25 cellular contexts compared by ENCODE assay signal in the genomic region with DNA sequence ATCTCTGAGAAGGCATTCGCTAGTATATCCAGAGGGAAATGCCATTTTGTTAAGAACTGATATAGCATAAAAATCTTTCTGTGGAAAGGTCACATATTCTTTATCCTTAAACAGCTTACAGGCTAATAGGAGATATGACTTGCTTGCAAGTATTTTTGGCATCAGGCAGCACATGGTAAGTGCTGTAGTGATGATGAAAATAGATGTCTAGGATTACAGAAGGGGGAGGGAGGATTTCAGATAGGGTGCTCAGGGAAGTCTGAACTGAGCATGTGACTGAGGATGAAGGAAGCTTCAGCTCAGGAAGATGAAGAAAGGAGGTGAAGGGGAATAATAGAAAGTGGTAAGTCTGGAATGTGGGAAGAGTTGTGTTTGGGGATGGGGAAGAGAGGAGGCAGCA.
DNase-seq lines count a peak whose midpoint lies in the region; ATAC-seq and TF ChIP-seq lines count a peak whose summit lies in the region.
"Had no signal": no experiment of that assay in that cellular context is flagged by ENCODE, and none has a peak within 500 bp of the region (broad histone marks: within the 10 kb centered on the region; RNA-seq: fewer than 3 reads in every experiment).

No MANE protein-coding gene starts in this region.

- dilution Hi-C loops in IMR-90 (cut with HindIII; ENCODE audit: low sequenced_read_pairs, unreplicated experiment), result no loop called here

- in situ Hi-C loops in IMR-90 (cut with MboI; ENCODE audit: low sequenced_read_pairs), result no loop called here

- no peak overlapping the region for H2AK9ac ChIP-seq in IMR-90 (replicated peaks; ENCODE audit: low read depth, low read length, poor library complexity)

- H3K27me3 ChIP-seq in IMR-90 (ENCODE audit: control insufficient read depth, insufficient read depth, low read length) (no peaks in the 10 kb centered on the region), fibroblast of lung (ENCODE audit: control insufficient read depth, insufficient read depth, low read length) (no peaks in the 10 kb centered on the region), right cardiac atrium (ENCODE audit: control insufficient read depth, insufficient read depth) (no peaks in the 10 kb centered on the region), right lobe of liver (no peaks in the 10 kb centered on the region)
- H3K27me3 ChIP-seq: ascending aorta had no signal

- DNase-seq in AG09309 (ENCODE audit: low read depth), result peak; percentile 14
- peak; percentile 63 for DNase-seq in IMR-90
- peak; percentile 50 to 65 for DNase-seq in fibroblast of lung (ENCODE audit: low read depth in 2 of 2)
- DNase-seq in right cardiac atrium, result no peak
- no peak for DNase-seq in right lobe of liver
- DNase-seq in NK-92 treated with Interleukin-12 subunit alpha and Interleukin-12 subunit beta, amount 100 ng/mL, for 24 hours (lab: John Stamatoyannopoulos, UW), result no peak
- DNase-seq in nephron progenitor cell, result no peak
- DNase-seq: activated naive CD4-positive, alpha-beta T cell treated with anti-CD3 and anti-CD28 coated beads for 36 hours; activated T-cell treated with anti-CD3 and anti-CD28 coated beads, Interleukin-2, amount 50 U/mL, for 48 hours; CD4-positive, alpha-beta memory T cell; DMS53; foreskin melanocyte; GM23248; kidney glomerular epithelial cell; mesendoderm; natural killer cell; NCI-H1694 treated with DMSO at 0.1 percent for 48 hours; stimulated activated CD4-positive, alpha-beta T cell treated with anti-CD3 and anti-CD28 coated beads, Interleukin-4, amount 100 ng/mL, for 1 hour; trophoblast cell had no signal

- WGBS in IMR-90 (ENCODE audit: extremely low coverage in 2 of 2, insufficient read length in 1 of 2), 2 experiments, result no CpG with 5 or more reads among the region's 1 CpG
- WGBS in right cardiac atrium, result 71% methylated on average over 1 of the region's 1 CpG
- 100% methylated on average over 1 of the region's 1 CpG for WGBS in right lobe of liver (ENCODE audit: insufficient coverage, low coverage, low lambda C conversion rate, missing lambda C conversion rate)

- H2AFZ ChIP-seq in IMR-90 (replicated peaks; ENCODE audit: low read length, poor library complexity), result no peak overlapping the region
- H2AFZ ChIP-seq in fibroblast of lung (ENCODE audit: low read length), result no peak overlapping the region
- H2AFZ ChIP-seq: GM23248, parathyroid adenoma had no signal

- H3K79me1 ChIP-seq in IMR-90 (ENCODE audit: low read depth in 1 of 2, low read length in 2 of 2), result no peaks in the 10 kb centered on the region

- H3K4me1 ChIP-seq in IMR-90 (ENCODE audit: control insufficient read depth, insufficient read depth, low read length) (no peaks in the 10 kb centered on the region; the same call in 1 of the 2 replicates), fibroblast of lung (ENCODE audit: control insufficient read depth, extremely low read depth, insufficient read depth, low read length) (peaks cover 3% of the 10 kb centered on the region), right cardiac atrium (ENCODE audit: control insufficient read depth, insufficient read depth, low read length) (no peaks in the 10 kb centered on the region), right lobe of liver (peaks cover 0 to 3% (median 0%) of the 10 kb centered on the region in 4 donors)
- H3K4me1 ChIP-seq: ascending aorta had no signal

- no peak for TF ChIP-seq CTCF in AG09309 (IDR thresholded peaks at IDR 0.05; ENCODE audit: control insufficient read depth, insufficient read depth, low read depth, low read length, missing control alignments)
- TF ChIP-seq CTCF in IMR-90 (conservative IDR thresholded peaks at IDR 0.05; ENCODE audit: low read depth, low read length), result no peak
- TF ChIP-seq CTCF in fibroblast of lung (conservative IDR thresholded peaks at IDR 0.05 in 1 of 2, IDR thresholded peaks at IDR 0.05 in 1 of 2; ENCODE audit: low read depth in 1 of 2, low read length in 2 of 2), result no peak
- TF ChIP-seq CTCF in right lobe of liver (IDR thresholded peaks at IDR 0.05), result no peak
- no peak for TF ChIP-seq CTCF in nephron progenitor cell (IDR thresholded peaks at IDR 0.05)

- H2BK120ac ChIP-seq in IMR-90 (ENCODE audit: low read depth, low read length), result no peak overlapping the region

- POLR2A ChIA-PET in IMR-90 (lab: Charles Lee; ENCODE audit: unreplicated experiment), result no interaction called here

- H3K4me2 ChIP-seq in IMR-90 (ENCODE audit: low read depth, low read length) (no peak overlapping the region), fibroblast of lung (ENCODE audit: extremely low read depth, insufficient read depth, low read length) (no peak overlapping the region)
- H3K4me2 ChIP-seq: smooth muscle cell had no signal

- H2AK5ac ChIP-seq in IMR-90 (ENCODE audit: low read depth, low read length), result no peak overlapping the region

- no peak overlapping the region for H4K5ac ChIP-seq in IMR-90 (ENCODE audit: low read depth, low read length)

- intact Hi-C loops in IMR-90 (cut with micrococcal nuclease) (no loop called here), right cardiac atrium (cut with DNase I) (no loop called here), right lobe of liver (cut with DNase I) (no loop called here)

- H3K27me3 Mint-ChIP-seq in nephron progenitor cell (ENCODE audit: low read depth, poor library complexity), result peaks cover 3% of the 10 kb centered on the region
- H3K27me3 Mint-ChIP-seq: CD4-positive, alpha-beta memory T cell; stimulated activated naive CD8-positive, alpha-beta T cell treated with anti-CD3 and anti-CD28 coated beads, Interleukin-15, Interleukin-2, amounts not matched to agents 100 ng/mL and 50 ng/mL, for 24 hours had no signal

- H3K18ac ChIP-seq in IMR-90 (ENCODE audit: low read depth, low read length), result no peak overlapping the region

- H3K36me3 ChIP-seq in IMR-90 (ENCODE audit: control insufficient read depth, insufficient read depth, low read length) (no peaks in the 10 kb centered on the region), fibroblast of lung (ENCODE audit: control insufficient read depth, insufficient read depth, low read length) (no peaks in the 10 kb centered on the region), right lobe of liver (no peaks in the 10 kb centered on the region)
- H3K36me3 ChIP-seq: ascending aorta had no signal

- no peak overlapping the region for H2BK5ac ChIP-seq in IMR-90 (ENCODE audit: low read depth, low read length, poor library complexity, severe bottlenecking)

- no peak overlapping the region for H3K9ac ChIP-seq in IMR-90 (ENCODE audit: low read depth, low read length)
- no peak overlapping the region for H3K9ac ChIP-seq in fibroblast of lung (ENCODE audit: insufficient read depth, low read length)
- H3K9ac ChIP-seq: GM23248, parathyroid adenoma had no signal

- no peaks in the 10 kb centered on the region for H4K20me1 ChIP-seq in IMR-90 (ENCODE audit: insufficient read depth, low read length)
- H4K20me1 ChIP-seq in fibroblast of lung (ENCODE audit: control insufficient read depth, extremely low read depth, insufficient read depth, low read length), result no peaks in the 10 kb centered on the region

- no peak overlapping the region for H3K4ac ChIP-seq in IMR-90 (ENCODE audit: low read depth, low read length)

- no peak overlapping the region for H3K14ac ChIP-seq in IMR-90 (replicated peaks; ENCODE audit: low read depth, low read length)

- H2BK15ac ChIP-seq in IMR-90 (ENCODE audit: low read depth, low read length), result no peak overlapping the region; the same call in 2 of the 3 replicates

- peak; percentile 68 for ATAC-seq in IMR-90 (ENCODE audit: low read depth)
- ATAC-seq in right cardiac atrium, result peak; percentile 55 to 76
- no peak for ATAC-seq in right lobe of liver
- ATAC-seq in HG02642 (IDR thresholded peaks at IDR 0.05; ENCODE audit: poor library complexity, unreplicated experiment), result no peak
- ATAC-seq: natural killer cell had no signal

- no peak for TF ChIP-seq POLR2A in IMR-90 (IDR thresholded peaks at IDR 0.05; ENCODE audit: low read depth, low read length)
- no peak for TF ChIP-seq POLR2A in right lobe of liver (IDR thresholded peaks at IDR 0.05)

- H3K9me3 Mint-ChIP-seq in nephron progenitor cell, result peaks cover 24% of the 10 kb centered on the region
- H3K9me3 Mint-ChIP-seq: activated naive CD4-positive, alpha-beta T cell treated with anti-CD3 and anti-CD28 coated beads for 36 hours; natural killer cell had no signal

- H3K27ac ChIP-seq in IMR-90 (ENCODE audit: insufficient read depth, low read length) (no peak overlapping the region), fibroblast of lung (ENCODE audit: insufficient read depth, low read length) (no peak overlapping the region), right cardiac atrium (ENCODE audit: low read length) (peak overlapping the region; percentile 85), right lobe of liver (no peak overlapping the region)
- H3K27ac ChIP-seq: ascending aorta, coronary artery, GM23248, parathyroid adenoma had no signal

- H3K9me1 ChIP-seq in IMR-90 (ENCODE audit: insufficient read depth, low read length), result no peaks in the 10 kb centered on the region

- H3K4me3 Mint-ChIP-seq in nephron progenitor cell, result no peak overlapping the region
- H3K4me3 Mint-ChIP-seq: activated naive CD4-positive, alpha-beta T cell treated with anti-CD3 and anti-CD28 coated beads for 36 hours; CD4-positive, alpha-beta memory T cell; natural killer cell; stimulated activated naive CD8-positive, alpha-beta T cell treated with anti-CD3 and anti-CD28 coated beads, Interleukin-15, Interleukin-2, amounts not matched to agents 100 ng/mL and 50 ng/mL, for 24 hours had no signal

- no peak overlapping the region for H2BK20ac ChIP-seq in IMR-90 (ENCODE audit: low read depth, low read length)

- no TSS peak for BruUV-seq in IMR-90 (replicated peaks; lab: Mats Ljungman, UMichigan)

- H3K36me3 Mint-ChIP-seq in nephron progenitor cell (ENCODE audit: low read depth), result peaks cover 28% of the 10 kb centered on the region
- H3K36me3 Mint-ChIP-seq: natural killer cell had no signal

- no peak overlapping the region for H3K23ac ChIP-seq in IMR-90 (ENCODE audit: low read depth, low read length)

- H3K56ac ChIP-seq in IMR-90 (ENCODE audit: extremely low read depth, insufficient read depth, low read length), result no peak overlapping the region

- H3K4me3 ChIP-seq in AG09309 (ENCODE audit: control insufficient read depth, low read depth, low read length), result no peak overlapping the region
- H3K4me3 ChIP-seq in IMR-90 (ENCODE audit: insufficient read depth, low read depth, low read length), result no peak overlapping the region
- no peak overlapping the region for H3K4me3 ChIP-seq in fibroblast of lung (replicated peaks in 1 of 4; ENCODE audit: control extremely low read depth in 1 of 4, insufficient read depth in 1 of 4, low read depth in 3 of 4, low read length in 4 of 4)
- H3K4me3 ChIP-seq in right cardiac atrium (ENCODE audit: low read length), result no peak overlapping the region
- H3K4me3 ChIP-seq in right lobe of liver, result no peak overlapping the region
- H3K4me3 ChIP-seq: ascending aorta, coronary artery, GM23248, smooth muscle cell had no signal

- H4K91ac ChIP-seq in IMR-90 (ENCODE audit: insufficient read depth, low read depth, low read length), result no peak overlapping the region

- no peak overlapping the region for H4K8ac ChIP-seq in IMR-90 (ENCODE audit: low read depth in 2 of 2, low read length in 2 of 2)

- no peaks in the 10 kb centered on the region for H3K79me2 ChIP-seq in fibroblast of lung (ENCODE audit: control insufficient read depth, insufficient read depth, low read length)

- CTCF ChIA-PET in IMR-90 (lab: Yijun Ruan, JAX), result no interaction called here

- no peak for TF ChIP-seq RAD21 in IMR-90 (IDR thresholded peaks at IDR 0.05; ENCODE audit: low read length)

- H3K27ac Mint-ChIP-seq in nephron progenitor cell, result no peak overlapping the region
- H3K27ac Mint-ChIP-seq: activated naive CD4-positive, alpha-beta T cell treated with anti-CD3 and anti-CD28 coated beads for 36 hours; natural killer cell; stimulated activated naive CD8-positive, alpha-beta T cell treated with anti-CD3 and anti-CD28 coated beads, Interleukin-15, Interleukin-2, amounts not matched to agents 100 ng/mL and 50 ng/mL, for 24 hours had no signal

- H3K9me3 ChIP-seq in IMR-90 (ENCODE audit: control insufficient read depth, insufficient read depth, low read length) (no peaks in the 10 kb centered on the region), fibroblast of lung (ENCODE audit: control insufficient read depth, insufficient read depth, low read depth, low read length) (no peaks in the 10 kb centered on the region), right cardiac atrium (ENCODE audit: control insufficient read depth, low read length) (no peaks in the 10 kb centered on the region), right lobe of liver (no peaks in the 10 kb centered on the region)
- H3K9me3 ChIP-seq: ascending aorta had no signal

- H3K4me1 Mint-ChIP-seq in nephron progenitor cell, result peaks cover 15% of the 10 kb centered on the region

Comparison
In these comparisons a context has a peak if more than half of its experiments do, and no peak if none do; other contexts are left out.
1. DNase-seq: peak in AG09309 (single experiment), IMR-90 (single experiment) and fibroblast of lung (2 of 2); none in right cardiac atrium (0 of 3), right lobe of liver (0 of 3), NK-92 treated with Interleukin-12 subunit alpha and Interleukin-12 subunit beta, amount 100 ng/mL, for 24 hours (single experiment) and nephron progenitor cell (single experiment).
2. ATAC-seq: peak in IMR-90 (single experiment) and right cardiac atrium (2 of 2); none in right lobe of liver (0 of 4) and HG02642 (single experiment).